Comparison of ENCODE assay signal across 8 cellular contexts in the genomic region with DNA sequence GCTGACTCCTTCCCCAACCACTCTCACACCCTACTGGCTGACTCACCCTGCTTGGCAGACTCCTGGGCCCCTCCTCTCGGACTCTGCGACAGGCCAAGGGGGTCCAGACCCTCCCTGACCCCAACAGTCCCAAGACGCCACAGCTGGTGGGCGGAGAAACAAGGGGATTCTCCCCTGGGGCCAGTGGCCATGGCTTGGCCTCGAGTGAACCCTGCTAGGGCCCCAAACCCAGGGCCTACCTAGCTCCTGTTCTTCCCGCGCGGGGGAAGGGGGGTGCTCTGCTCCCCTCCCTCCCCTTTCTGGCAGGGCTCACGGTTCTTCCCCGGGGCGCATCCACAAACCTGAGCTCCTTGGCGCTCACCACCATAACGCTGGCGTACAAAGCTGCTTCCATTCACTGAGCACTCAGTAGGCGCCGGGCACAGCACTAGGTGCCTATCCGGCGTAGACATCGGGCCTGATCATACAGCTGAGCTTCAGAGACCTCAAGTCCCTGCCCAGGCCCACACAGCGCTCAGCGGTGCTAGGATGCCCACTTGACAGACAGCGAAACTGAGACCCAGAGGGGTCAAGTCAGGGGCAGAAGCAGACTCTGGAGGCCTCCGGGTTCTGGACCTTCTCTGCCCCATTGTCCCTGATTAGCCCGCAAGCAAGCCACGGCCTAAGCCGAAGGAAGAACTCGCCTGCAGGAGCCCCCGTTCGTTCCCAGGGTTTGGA. TPM values are rescaled to one million over a fixed set of nuclear protein-coding genes. Genes with fewer than 3 reads are reported as not detected.
A peak's percentile ranks its signal among the peaks of the same experiment; 100 is the strongest.
DNase-seq lines count a peak whose midpoint lies in the region; ATAC-seq and TF ChIP-seq lines count a peak whose summit lies in the region.

No MANE protein-coding gene starts in this region.

- H3K9ac ChIP-seq in ES-I3 (ENCODE audit: low read depth, low read length) = peak overlapping the region; percentile 66

- 46 to 50% methylated on average over 25 to 27 of the region's 29 CpGs for WGBS in mesodermal cell (ENCODE audit: insufficient coverage in 2 of 2), 2 experiments
- 41 to 43% methylated on average over 17 to 24 of the region's 29 CpGs for WGBS in tibial nerve, 2 donors

- H3K4me3 ChIP-seq in SJSA1 (peak overlapping the region; percentile 61), cardiac fibroblast (replicated peaks in 1 of 2; ENCODE audit: low read depth in 2 of 2, low read length in 2 of 2) (peak overlapping the region; percentile 69 to 71), mesodermal cell (ENCODE audit: extremely low read depth, insufficient read depth, low read length, poor library complexity, severe bottlenecking) (peak overlapping the region; percentile 60), tibial nerve (peak overlapping the region; percentile 39 to 70 (median 66))

- peaks cover 8% of the 10 kb centered on the region for H3K9me3 ChIP-seq in ES-I3 (ENCODE audit: control insufficient read depth, insufficient read depth, low read length)
- H3K9me3 ChIP-seq in SJSA1 (replicated peaks) = no peaks in the 10 kb centered on the region; the same call in 1 of the 2 replicates
- peaks cover 3% of the 10 kb centered on the region for H3K9me3 ChIP-seq in mesodermal cell (ENCODE audit: control insufficient read depth, low read length)
- no peaks in the 10 kb centered on the region for H3K9me3 ChIP-seq in tibial nerve

- H3K4me1 ChIP-seq in ES-I3 (ENCODE audit: insufficient read depth, low read length) (peaks cover 20% of the 10 kb centered on the region; the same call in 1 of the 2 replicates), SJSA1 (replicated peaks) (peaks cover 28% of the 10 kb centered on the region), mesodermal cell (ENCODE audit: control insufficient read depth, insufficient read depth, low read length, poor library complexity, severe bottlenecking) (peaks cover 19% of the 10 kb centered on the region), tibial nerve (peaks cover 0 to 27% (median 12%) of the 10 kb centered on the region in 4 donors)

- TF ChIP-seq POLR2A in tibial nerve (IDR thresholded peaks at IDR 0.05) = no peak

- no peaks in the 10 kb centered on the region for H3K27me3 ChIP-seq in SJSA1 (replicated peaks)
- no peaks in the 10 kb centered on the region for H3K27me3 ChIP-seq in tibial nerve

- DNase-seq in SJSA1 (ENCODE audit: low read depth in 1 of 2, low spot score in 2 of 2) (no peak), cardiac fibroblast (ENCODE audit: low read depth in 2 of 2) (peak in 1 of 2 donors; percentile 30), tibial nerve (ENCODE audit: low spot score in 2 of 2) (no peak), AG08395 (ENCODE audit: low spot score) (no peak), NCI-H2029 treated with DMSO at 0.1 percent for 48 hours (lab: John Stamatoyannopoulos, UW) (no peak)

- TF ChIP-seq EP300 in tibial nerve (IDR thresholded peaks at IDR 0.05) = no peak

- H3K27ac ChIP-seq in SJSA1 (no peak overlapping the region), mesodermal cell (ENCODE audit: low read depth, low read length, severe bottlenecking) (peak overlapping the region; percentile 19), tibial nerve (peak overlapping the region; percentile 32 to 83 (median 66))

- ATAC-seq in GM21576 (IDR thresholded peaks at IDR 0.05; ENCODE audit: unreplicated experiment) = no peak

- H3K36me3 ChIP-seq in ES-I3 (ENCODE audit: insufficient read depth, low read length) (no peaks in the 10 kb centered on the region), SJSA1 (no peaks in the 10 kb centered on the region), mesodermal cell (ENCODE audit: control insufficient read depth, insufficient read depth, low read length) (peaks cover 4% of the 10 kb centered on the region), tibial nerve (no peaks in the 10 kb centered on the region)

- no peak for TF ChIP-seq CTCF in cardiac fibroblast (IDR thresholded peaks at IDR 0.05; ENCODE audit: low read depth, low read length)
- no peak for TF ChIP-seq CTCF in tibial nerve (IDR thresholded peaks at IDR 0.05)

RNA-seq across cellular contexts. Expression of a gene that starts 0.6 kb away (rescaled TPM):
- total RNA-seq in SJSA1 (2014; rRNA removed; shearing (Covaris generic)) = 8.8 and 9.6 TPM in 2 replicates
- 82.4 TPM for polyA plus RNA-seq in mesodermal cell (2013, experiment 1 of 2)
- polyA plus RNA-seq in mesodermal cell (2013, experiment 2 of 2) = 68.3 TPM
- total RNA-seq in tibial nerve = 10 to 100 TPM; 11.1 to 14.9 (median 12.4) TPM
